Comparison of ENCODE assay signal across 8 cellular contexts in the genomic region with DNA sequence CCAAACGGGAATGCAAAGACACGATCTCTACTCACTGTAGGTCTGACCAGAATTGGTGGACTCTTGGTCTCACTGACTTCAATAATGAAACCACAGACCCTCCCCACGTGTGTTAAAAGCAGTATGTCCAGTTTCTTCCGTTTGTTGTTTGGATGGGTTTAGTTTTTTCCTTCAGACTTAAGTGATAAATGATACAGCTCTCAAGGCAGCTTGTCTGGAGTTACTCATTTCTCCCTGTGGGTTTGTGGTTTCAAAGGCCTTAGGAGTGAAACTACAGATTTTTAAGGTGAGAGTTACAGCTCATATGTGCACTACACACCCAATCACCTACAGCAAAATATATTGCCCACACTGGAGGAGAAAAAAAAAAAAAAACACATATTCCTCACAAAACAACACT.
DNase-seq lines count a peak whose midpoint lies in the region; ATAC-seq lines count a peak whose summit lies in the region.

No MANE protein-coding gene starts in this region.

- H3K4me3 Mint-ChIP-seq in T-helper 17 cell, result peak overlapping the region; percentile 78
- H3K4me3 Mint-ChIP-seq in naive thymus-derived CD8-positive, alpha-beta T cell, result peak overlapping the region; percentile 34 to 90 (median 82)

- DNase-seq in T-helper 17 cell, result no peak
- no peak for DNase-seq in naive thymus-derived CD8-positive, alpha-beta T cell
- no peak for DNase-seq in AML-193 (lab: John Stamatoyannopoulos, UW)
- no peak for DNase-seq in activated CD4-positive, CD25-positive, alpha-beta regulatory T cell treated with anti-CD3 and anti-CD28 coated beads, Interleukin-2, amount 50 U/mL, for 72 hours
- DNase-seq in aorta, result no peak
- no peak for DNase-seq in medulla oblongata (ENCODE audit: extremely low spot score)

- H3K4me1 Mint-ChIP-seq in T-helper 17 cell, result peaks cover 7% of the 10 kb centered on the region
- peaks cover 2 to 19% (median 13%) of the 10 kb centered on the region in 4 donors for H3K4me1 Mint-ChIP-seq in naive thymus-derived CD8-positive, alpha-beta T cell

- no peaks in the 10 kb centered on the region for H3K36me3 Mint-ChIP-seq in T-helper 17 cell (ENCODE audit: low read depth)
- H3K36me3 Mint-ChIP-seq in naive thymus-derived CD8-positive, alpha-beta T cell, result peaks cover 0 to 5% (median 0%) of the 10 kb centered on the region in 3 donors

- peaks cover 0 to 12% (median 0%) of the 10 kb centered on the region in 9 donors for H3K9me3 Mint-ChIP-seq in naive thymus-derived CD8-positive, alpha-beta T cell

- H3K27ac Mint-ChIP-seq in T-helper 17 cell, result peak overlapping the region; percentile 8
- H3K27ac Mint-ChIP-seq in naive thymus-derived CD8-positive, alpha-beta T cell, result peak overlapping the region in 8 of 10 donors; percentile 60 to 91 (median 80)

- intact Hi-C loops in aorta (cut with DNase I), result loop anchor here in 1 of 2 donors (10.0 kb wide), 1 partner anchor 70 kb away; no protein-coding TSS in a partner anchor

- H3K27me3 Mint-ChIP-seq in T-helper 17 cell, result peaks cover 11% of the 10 kb centered on the region
- H3K27me3 Mint-ChIP-seq in naive thymus-derived CD8-positive, alpha-beta T cell, result peaks cover 0 to 9% (median 1%) of the 10 kb centered on the region in 5 donors

- no peaks in the 10 kb centered on the region for H3K4me1 ChIP-seq in aorta (ENCODE audit: control insufficient read depth in 1 of 2, insufficient read depth in 2 of 2, low read length in 2 of 2)

- no peaks in the 10 kb centered on the region for H3K27me3 ChIP-seq in aorta (ENCODE audit: control insufficient read depth in 1 of 2, insufficient read depth in 2 of 2, low read length in 1 of 2)

- POLR2A ChIA-PET in naive thymus-derived CD8-positive, alpha-beta T cell (lab: Charles Lee), result no interaction called here

- H3K27ac ChIP-seq in aorta (ENCODE audit: low read depth in 1 of 2, low read length in 2 of 2), result no peak overlapping the region

- no peak overlapping the region for H3K4me3 ChIP-seq in aorta (ENCODE audit: low read length in 2 of 2)

- H3K9me3 ChIP-seq in T-helper 17 cell (ENCODE audit: control insufficient read depth, low read length, poor library complexity, severe bottlenecking) (no peaks in the 10 kb centered on the region), aorta (ENCODE audit: control insufficient read depth, low read length) (no peaks in the 10 kb centered on the region)

- peak; percentile 89 for ATAC-seq in GM18873 (IDR thresholded peaks at IDR 0.05; ENCODE audit: low FRiP score, unreplicated experiment)
- ATAC-seq in HG02852 (IDR thresholded peaks at IDR 0.05; ENCODE audit: unreplicated experiment), result peak; percentile 96
- ATAC-seq in T-helper 17 cell, result peak; percentile 78
- ATAC-seq in naive thymus-derived CD8-positive, alpha-beta T cell, result peak in 1 of 2 donors; percentile 13
- ATAC-seq in aorta (ENCODE audit: low FRiP score), result no peak

- no peaks in the 10 kb centered on the region for H3K36me3 ChIP-seq in aorta (ENCODE audit: control insufficient read depth in 1 of 2, insufficient read depth in 2 of 2, low read length in 1 of 2)

- 72 to 78% methylated on average over 4 of the region's 4 CpGs for WGBS in aorta, 2 donors
